Comparison of ENCODE assay signal across 16 cellular contexts in the genomic region with DNA sequence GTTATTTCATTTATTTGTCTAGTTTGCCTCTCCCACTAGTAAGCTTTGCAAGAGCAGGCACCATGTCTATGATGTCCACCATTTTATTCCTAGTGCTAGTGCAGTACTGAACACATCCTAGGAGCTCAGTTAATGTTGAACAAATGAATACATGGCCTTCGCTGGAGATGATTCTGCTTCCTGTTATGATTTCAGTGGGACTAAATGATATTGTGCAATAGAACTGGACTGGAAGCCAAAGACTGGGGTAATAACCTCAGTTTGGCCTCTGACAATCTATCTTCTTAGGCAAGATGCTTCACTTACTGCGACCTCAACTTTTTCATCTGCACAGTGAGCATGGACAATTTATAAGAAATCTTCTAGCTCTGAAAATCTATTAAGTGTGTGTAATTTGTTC.
DNase-seq lines count a peak whose midpoint lies in the region; ATAC-seq, FAIRE-seq and TF ChIP-seq lines count a peak whose summit lies in the region.
"Had no signal": no experiment of that assay in that cellular context is flagged by ENCODE, and none has a peak within 500 bp of the region (broad histone marks: within the 10 kb centered on the region; RNA-seq: fewer than 3 reads in every experiment).

No MANE protein-coding gene starts in this region.

- H3K36me3 ChIP-seq in adipocyte (ENCODE audit: control insufficient read depth, insufficient read depth, low read length, severe bottlenecking): no peaks in the 10 kb centered on the region
- H3K36me3 ChIP-seq in osteoblast (ENCODE audit: insufficient read depth, low read length): no peaks in the 10 kb centered on the region
- H3K36me3 ChIP-seq: BLaER1, cardiac muscle cell had no signal

- no peak for TF ChIP-seq CTCF in osteoblast (IDR thresholded peaks at IDR 0.05; ENCODE audit: extremely low read depth, low read depth, low read length)

- no peak overlapping the region for H3K9ac ChIP-seq in adipocyte (ENCODE audit: low read length)
- H3K9ac ChIP-seq: BLaER1, KMS-11 had no signal

- peak; percentile 56 for DNase-seq in AG20443 (ENCODE audit: low spot score)
- DNase-seq in adipocyte (ENCODE audit: low read depth): peak; percentile 54
- DNase-seq in fibroblast of the conjunctiva (ENCODE audit: low read depth): peak; percentile 85
- peak; percentile 85 for DNase-seq in osteoblast (ENCODE audit: insufficient read length, low spot score, missing footprints)
- DNase-seq in ureter (ENCODE audit: low spot score): no peak
- DNase-seq in activated CD4-positive, CD25-positive, alpha-beta regulatory T cell (lab: John Stamatoyannopoulos, UW): no peak
- no peak for DNase-seq in frontal cortex (ENCODE audit: low spot score in 2 of 2)
- DNase-seq: activated CD4-positive, alpha-beta T cell treated with anti-CD3 and anti-CD28 coated beads, Interleukin-2, amount 50 U/mL, for 1 hour; erythroblast; islet precursor cell; NCI-H2081 treated with DMSO at 0.1 percent for 48 hours; stimulated activated CD4-positive, alpha-beta T cell treated with anti-CD3 and anti-CD28 coated beads, Interleukin-15, amount 100 ng/mL, for 24 hours had no signal

- no peak for FAIRE-seq in frontal cortex (lab: Jason Lieb, UNC)

- no peaks in the 10 kb centered on the region for H3K9me3 ChIP-seq in adipocyte (ENCODE audit: control insufficient read depth, low read length)
- H3K9me3 ChIP-seq in osteoblast (ENCODE audit: low read depth, low read length): no peaks in the 10 kb centered on the region
- H3K9me3 ChIP-seq: BLaER1 had no signal

- no peaks in the 10 kb centered on the region for H4K20me1 ChIP-seq in osteoblast (ENCODE audit: insufficient read depth, low read length)
- H4K20me1 ChIP-seq: BLaER1 had no signal

- no peak overlapping the region for H3K4me2 ChIP-seq in osteoblast (ENCODE audit: insufficient read depth, low read length)
- H3K4me2 ChIP-seq: BLaER1, KMS-11 had no signal

- peak overlapping the region; percentile 3 for H2AFZ ChIP-seq in osteoblast (ENCODE audit: low read length)

- H3K4me1 ChIP-seq in adipocyte (ENCODE audit: control insufficient read depth, insufficient read depth, low read length) (peaks cover 44% of the 10 kb centered on the region), osteoblast (ENCODE audit: insufficient read depth, low read length) (peaks cover 37% of the 10 kb centered on the region)
- H3K4me1 ChIP-seq: BLaER1 had no signal

- H3K27ac ChIP-seq in osteoblast (ENCODE audit: low read depth, low read length): peak overlapping the region; percentile 27
- H3K27ac ChIP-seq: BLaER1, cardiac muscle cell, KMS-11 had no signal

- ATAC-seq in HG02610 (IDR thresholded peaks at IDR 0.05; ENCODE audit: unreplicated experiment): no peak

- H3K27me3 ChIP-seq in adipocyte (replicated peaks; ENCODE audit: control insufficient read depth, insufficient read depth, low read length) (no peaks in the 10 kb centered on the region), osteoblast (ENCODE audit: insufficient read depth, low read length) (no peaks in the 10 kb centered on the region)
- H3K27me3 ChIP-seq: BLaER1 had no signal

- H3K4me3 ChIP-seq in adipocyte (ENCODE audit: low read length) (no peak overlapping the region), osteoblast (ENCODE audit: insufficient read depth, low read length) (no peak overlapping the region)
- H3K4me3 ChIP-seq: BLaER1, cardiac muscle cell had no signal

- no peaks in the 10 kb centered on the region for H3K79me2 ChIP-seq in osteoblast (ENCODE audit: insufficient read depth, low read length)

Comparison
In these comparisons a context has a peak if more than half of its experiments do, and no peak if none do; other contexts are left out.
1. DNase-seq: peak in AG20443 (single experiment), adipocyte (single experiment), fibroblast of the conjunctiva (single experiment) and osteoblast (single experiment); none in ureter (single experiment), activated CD4-positive, CD25-positive, alpha-beta regulatory T cell (0 of 4) and frontal cortex (0 of 2).